1 cellular context compared by ENCODE assay signal in genomic region chr16:718922-719321, GRCh38.
TF ChIP-seq lines count a peak whose summit lies in the region.

No MANE protein-coding gene starts in this region.

TF ChIP-seq in HCT116, 20 proteins besides CTCF, POLR2A, EP300 and RAD21 (continued from another document):
- TF ChIP-seq REST (IDR thresholded peaks at IDR 0.05; ENCODE audit: low read depth) (no peak), ELF1 (IDR thresholded peaks at IDR 0.05; ENCODE audit: borderline replicate concordance, low read depth) (no peak), MAX (IDR thresholded peaks at IDR 0.05) (no peak), SRF (IDR thresholded peaks at IDR 0.05; ENCODE audit: low read depth) (no peak), CEBPB (IDR thresholded peaks at IDR 0.05; ENCODE audit: low read depth) (no peak), SP1 (IDR thresholded peaks at IDR 0.05; ENCODE audit: low read depth) (no peak), ZFX (IDR thresholded peaks at IDR 0.05) (no peak), FOSL1 (IDR thresholded peaks at IDR 0.05; ENCODE audit: low read depth) (no peak)
